ENCODE assay signal across 1 cellular context in the genomic region with DNA sequence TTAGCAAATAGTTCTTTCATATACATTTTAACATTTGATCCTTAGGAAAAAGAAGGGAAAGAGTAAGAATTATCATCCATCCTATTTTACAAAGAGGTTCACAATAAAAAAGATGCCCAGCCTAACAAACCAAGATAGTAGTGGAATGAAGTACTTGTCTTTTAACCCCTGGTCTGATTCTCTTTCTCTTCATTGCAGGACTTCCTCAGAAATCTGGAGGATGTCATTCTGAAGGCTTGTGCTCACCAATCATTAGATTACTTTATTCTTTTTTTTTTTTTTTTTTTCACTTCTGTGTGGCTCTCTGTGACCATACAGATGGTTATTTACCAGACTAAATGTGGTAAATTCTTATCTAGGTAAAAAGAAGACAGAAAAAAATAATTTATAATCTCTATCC.
TF ChIP-seq lines count a peak whose summit lies in the region.

No MANE protein-coding gene starts in this region.

TF ChIP-seq in SK-N-SH treated with all-trans-retinoic acid at 6 μM for 48 hours, 23 proteins besides CTCF, POLR2A, EP300 and RAD21 (continued from another document):
- TF ChIP-seq, protein P1, sequence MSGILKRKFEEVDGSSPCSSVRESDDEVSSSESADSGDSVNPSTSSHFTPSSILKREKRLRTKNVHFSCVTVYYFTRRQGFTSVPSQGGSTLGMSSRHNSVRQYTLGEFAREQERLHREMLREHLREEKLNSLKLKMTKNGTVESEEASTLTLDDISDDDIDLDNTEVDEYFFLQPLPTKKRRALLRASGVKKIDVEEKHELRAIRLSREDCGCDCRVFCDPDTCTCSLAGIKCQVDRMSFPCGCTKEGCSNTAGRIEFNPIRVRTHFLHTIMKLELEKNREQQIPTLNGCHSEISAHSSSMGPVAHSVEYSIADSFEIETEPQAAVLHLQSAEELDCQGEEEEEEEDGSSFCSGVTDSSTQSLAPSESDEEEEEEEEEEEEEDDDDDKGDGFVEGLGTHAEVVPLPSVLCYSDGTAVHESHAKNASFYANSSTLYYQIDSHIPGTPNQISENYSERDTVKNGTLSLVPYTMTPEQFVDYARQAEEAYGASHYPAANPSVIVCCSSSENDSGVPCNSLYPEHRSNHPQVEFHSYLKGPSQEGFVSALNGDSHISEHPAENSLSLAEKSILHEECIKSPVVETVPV (CRISPR knock-in tag; IDR thresholded peaks at IDR 0.05): no peak
- no peak for TF ChIP-seq ARNTL (CRISPR knock-in tag; IDR thresholded peaks at IDR 0.05; ENCODE audit: borderline replicate concordance, low read depth)
- TF ChIP-seq ZNF8 (CRISPR knock-in tag; IDR thresholded peaks at IDR 0.05): no peak
- no peak for TF ChIP-seq ESRRG (CRISPR knock-in tag; IDR thresholded peaks at IDR 0.05)
- no peak for TF ChIP-seq CSDC2 (CRISPR knock-in tag; IDR thresholded peaks at IDR 0.05)
- no peak for TF ChIP-seq ZFP3 (CRISPR knock-in tag; IDR thresholded peaks at IDR 0.05)
- no peak for TF ChIP-seq OSR1 (CRISPR knock-in tag; IDR thresholded peaks at IDR 0.05)
- TF ChIP-seq TOX (CRISPR knock-in tag; IDR thresholded peaks at IDR 0.05; ENCODE audit: borderline replicate concordance): no peak
